In genomic region chr5:134223406-134224251, GRCh38 we compare ENCODE assay signal across 8 cellular contexts. TPM values are rescaled to one million over a fixed set of nuclear protein-coding genes. Genes with fewer than 3 reads are reported as not detected.
A peak's percentile ranks its signal among the peaks of the same experiment; 100 is the strongest.
DNase-seq lines count a peak whose midpoint lies in the region; ATAC-seq, FAIRE-seq and TF ChIP-seq lines count a peak whose summit lies in the region.

No MANE protein-coding gene starts in this region.

- H3K9ac ChIP-seq in BLaER1 treated with 17β-estradiol and CSF1 and Interleukin-3, amounts not matched to agents 10 nM and 100 nM: peak overlapping the region; percentile 97 to 100 (median 99); a peak in 21 of 22 replicates

- no peaks in the 10 kb centered on the region for H3K27me3 ChIP-seq in BLaER1 treated with 17β-estradiol and CSF1 and Interleukin-3, amounts not matched to agents 10 nM and 100 nM
- no peaks in the 10 kb centered on the region for H3K27me3 ChIP-seq in naive thymus-derived CD4-positive, alpha-beta T cell (ENCODE audit: control insufficient read depth in 2 of 2, insufficient read depth in 2 of 2, low read length in 2 of 2)

- CTCF ChIA-PET in naive thymus-derived CD4-positive, alpha-beta T cell (lab: Charles Lee): interaction anchor here (0.6 to 1.0 kb wide), 3 partner anchors 64 to 419 kb away, joined by 3 read pairs; no protein-coding TSS in a partner anchor

- peaks cover 0 to 9% (median 0%) of the 10 kb centered on the region in 11 experiments; a peak in 5 of 22 replicates for H3K9me3 ChIP-seq in BLaER1 treated with 17β-estradiol and CSF1 and Interleukin-3, amounts not matched to agents 10 nM and 100 nM (replicated peaks in 1 of 11)
- no peaks in the 10 kb centered on the region for H3K9me3 ChIP-seq in KOPT-K1 (ENCODE audit: insufficient read depth, low read length, poor library complexity, severe bottlenecking)
- H3K9me3 ChIP-seq in naive thymus-derived CD4-positive, alpha-beta T cell (ENCODE audit: control insufficient read depth in 2 of 3, low read length in 3 of 3): no peaks in the 10 kb centered on the region

- ATAC-seq in central memory CD8-positive, alpha-beta T cell (replicated peaks; ENCODE audit: extremely low read depth, poor library complexity, severe bottlenecking): no peak
- no peak for ATAC-seq in naive thymus-derived CD4-positive, alpha-beta T cell
- no peak for ATAC-seq in HG02840 (IDR thresholded peaks at IDR 0.05; ENCODE audit: low FRiP score, unreplicated experiment)

- H3K27ac ChIP-seq in BLaER1 treated with 17β-estradiol and CSF1 and Interleukin-3, amounts not matched to agents 10 nM and 100 nM: peak overlapping the region in 6 of 11 experiments; percentile 98 to 100 (median 100); a peak in 9 of 22 replicates
- H3K27ac ChIP-seq in KOPT-K1 (ENCODE audit: low read depth, low read length, poor library complexity, severe bottlenecking): peak overlapping the region; percentile 97
- peak overlapping the region; percentile 100 for H3K27ac ChIP-seq in naive thymus-derived CD4-positive, alpha-beta T cell (ENCODE audit: low read depth, low read length)

- H4K20me1 ChIP-seq in BLaER1 treated with 17β-estradiol and CSF1 and Interleukin-3, amounts not matched to agents 10 nM and 100 nM: peaks cover 63 to 72% (median 67%) of the 10 kb centered on the region in 11 experiments

- peak overlapping the region; percentile 77 to 100 (median 94) for H3K4me2 ChIP-seq in BLaER1 treated with 17β-estradiol and CSF1 and Interleukin-3, amounts not matched to agents 10 nM and 100 nM

- TF ChIP-seq CTCF in D721Med (IDR thresholded peaks at IDR 0.05; ENCODE audit: insufficient read depth, missing control alignments): no peak

- peaks cover 29 to 65% (median 38%) of the 10 kb centered on the region in 10 experiments for H3K4me1 ChIP-seq in BLaER1 treated with 17β-estradiol and CSF1 and Interleukin-3, amounts not matched to agents 10 nM and 100 nM
- peaks cover 46 to 49% of the 10 kb centered on the region in 2 donors for H3K4me1 ChIP-seq in naive thymus-derived CD4-positive, alpha-beta T cell (ENCODE audit: control insufficient read depth in 2 of 2, insufficient read depth in 2 of 2, low read length in 2 of 2)

- no peak for DNase-seq in central memory CD8-positive, alpha-beta T cell (ENCODE audit: low spot score in 2 of 2)
- no peak for DNase-seq in naive thymus-derived CD4-positive, alpha-beta T cell
- DNase-seq in NCI-H1436 treated with DMSO at 0.1 percent for 48 hours (lab: John Stamatoyannopoulos, UW) (no peak), D721Med (ENCODE audit: insufficient read length, low spot score) (no peak), NK-92 (lab: John Stamatoyannopoulos, UW; ENCODE audit: unreplicated experiment) (no peak)

- peaks cover 36% of the 10 kb centered on the region for H3K36me3 Mint-ChIP-seq in central memory CD8-positive, alpha-beta T cell (ENCODE audit: insufficient read depth)
- peaks cover 0 to 27% (median 13%) of the 10 kb centered on the region in 5 donors for H3K36me3 Mint-ChIP-seq in naive thymus-derived CD4-positive, alpha-beta T cell

- POLR2A ChIA-PET in naive thymus-derived CD4-positive, alpha-beta T cell (lab: Charles Lee): interaction anchor here (0.9 to 5.0 kb wide), 3 partner anchors 9 to 148 kb away, joined by 3 to 55 read pairs (median 4); partner anchors contain the start of genes SKP1 and UBE2B

- H3K4me3 Mint-ChIP-seq in central memory CD8-positive, alpha-beta T cell: peak overlapping the region; percentile 99
- H3K4me3 Mint-ChIP-seq in naive thymus-derived CD4-positive, alpha-beta T cell: peak overlapping the region; percentile 58 to 98 (median 95)

- H3K4me3 ChIP-seq in BLaER1 treated with 17β-estradiol and CSF1 and Interleukin-3, amounts not matched to agents 10 nM and 100 nM: peak overlapping the region; percentile 81 to 100 (median 97)
- peak overlapping the region; percentile 100 for H3K4me3 ChIP-seq in naive thymus-derived CD4-positive, alpha-beta T cell (ENCODE audit: low read length)

- FAIRE-seq in D721Med (lab: Jason Lieb, UNC): no peak

- H3K9me3 Mint-ChIP-seq in central memory CD8-positive, alpha-beta T cell: no peaks in the 10 kb centered on the region
- peaks cover 0 to 10% (median 0%) of the 10 kb centered on the region in 11 donors for H3K9me3 Mint-ChIP-seq in naive thymus-derived CD4-positive, alpha-beta T cell

- intact Hi-C loops in naive thymus-derived CD4-positive, alpha-beta T cell (cut with micrococcal nuclease): loop anchor here (10.0 kb wide), 2 partner anchors 381 to 681 kb away; partner anchors contain the start of gene PCBD2 (in 1 of the 2)

- peaks cover 75% of the 10 kb centered on the region for H3K4me1 Mint-ChIP-seq in central memory CD8-positive, alpha-beta T cell
- H3K4me1 Mint-ChIP-seq in naive thymus-derived CD4-positive, alpha-beta T cell: peaks cover 56 to 80% (median 74%) of the 10 kb centered on the region in 7 donors

- peak overlapping the region; percentile 99 for H3K27ac Mint-ChIP-seq in central memory CD8-positive, alpha-beta T cell (ENCODE audit: low read depth)
- peak overlapping the region; percentile 6 to 99 (median 95) for H3K27ac Mint-ChIP-seq in naive thymus-derived CD4-positive, alpha-beta T cell

- H3K27me3 Mint-ChIP-seq in central memory CD8-positive, alpha-beta T cell: no peaks in the 10 kb centered on the region
- no peaks in the 10 kb centered on the region for H3K27me3 Mint-ChIP-seq in naive thymus-derived CD4-positive, alpha-beta T cell

- peaks cover 25 to 57% (median 45%) of the 10 kb centered on the region in 11 experiments for H3K36me3 ChIP-seq in BLaER1 treated with 17β-estradiol and CSF1 and Interleukin-3, amounts not matched to agents 10 nM and 100 nM
- H3K36me3 ChIP-seq in KOPT-K1 (ENCODE audit: insufficient read depth, low read length): peaks cover 61% of the 10 kb centered on the region
- H3K36me3 ChIP-seq in naive thymus-derived CD4-positive, alpha-beta T cell (ENCODE audit: control insufficient read depth in 2 of 3, insufficient read depth in 3 of 3, low read length in 3 of 3): peaks cover 3 to 14% (median 6%) of the 10 kb centered on the region in 3 experiments

RNA-seq across cellular contexts. Expression of gene PPP2CA, which starts 2.2 kb away (rescaled TPM):
- 100 to 1,000 TPM in 3 of 5 experiments, 10 to 100 TPM in 2; 89.5 to 168 (median 132) TPM for total RNA-seq in naive thymus-derived CD4-positive, alpha-beta T cell
- polyA plus RNA-seq in naive thymus-derived CD4-positive, alpha-beta T cell: 100 to 1,000 TPM; 145 to 168 TPM

RNA-seq across cellular contexts. Expression of gene SKP1, which starts 46.9 kb away (rescaled TPM):
- 100 to 1,000 TPM; 224 to 287 (median 268) TPM for total RNA-seq in naive thymus-derived CD4-positive, alpha-beta T cell
- polyA plus RNA-seq in naive thymus-derived CD4-positive, alpha-beta T cell: 1,000 to 10,000 TPM; 1,257 to 1,361 TPM
